8 cellular contexts compared by ENCODE assay signal in the genomic region with DNA sequence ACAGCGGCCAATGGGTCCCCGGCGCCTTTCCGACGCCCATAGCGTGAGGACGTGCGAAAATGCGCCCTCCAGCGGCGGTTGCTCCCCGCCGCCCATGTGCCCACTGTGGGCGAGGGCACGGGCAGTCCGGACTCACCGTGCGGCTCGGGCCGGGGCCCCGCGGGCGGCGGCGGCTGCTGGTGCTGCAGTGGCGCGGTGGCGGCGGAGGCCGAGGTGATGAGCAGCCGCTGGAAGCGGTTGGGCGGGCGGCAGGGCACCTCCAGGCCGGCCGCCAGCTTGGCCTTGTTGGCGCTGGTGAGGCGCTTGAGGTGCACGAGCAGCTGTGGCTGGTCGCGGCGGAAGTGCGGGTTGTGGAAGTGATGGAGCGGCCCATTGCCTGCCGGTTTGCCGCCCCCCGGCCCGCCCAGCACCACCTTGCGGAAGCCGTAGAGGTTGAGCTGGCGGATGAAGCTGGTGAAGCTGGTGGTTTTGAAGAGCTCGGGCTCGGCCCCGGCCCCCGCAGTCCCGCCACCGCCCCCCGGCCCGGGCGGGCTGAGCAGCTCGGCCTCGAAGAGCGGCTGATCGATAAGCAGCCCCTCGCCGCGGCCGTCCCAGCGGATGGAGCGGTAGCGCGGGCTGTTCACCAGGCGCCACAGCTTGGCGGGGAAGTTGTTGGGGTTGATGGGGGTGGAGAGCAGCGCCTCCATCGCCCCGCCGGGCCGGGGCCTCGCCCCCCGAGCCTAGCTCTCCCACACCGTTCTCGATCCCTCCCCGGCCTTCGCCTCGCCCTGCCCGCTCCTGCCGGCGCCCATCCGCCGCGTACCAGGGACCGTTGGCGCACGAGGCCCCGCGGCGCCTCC. TPM values are rescaled to one million over a fixed set of nuclear protein-coding genes. Genes with fewer than 3 reads are reported as not detected.
DNase-seq lines count a peak whose midpoint lies in the region; ATAC-seq, FAIRE-seq and TF ChIP-seq lines count a peak whose summit lies in the region.

A gene with protein sequence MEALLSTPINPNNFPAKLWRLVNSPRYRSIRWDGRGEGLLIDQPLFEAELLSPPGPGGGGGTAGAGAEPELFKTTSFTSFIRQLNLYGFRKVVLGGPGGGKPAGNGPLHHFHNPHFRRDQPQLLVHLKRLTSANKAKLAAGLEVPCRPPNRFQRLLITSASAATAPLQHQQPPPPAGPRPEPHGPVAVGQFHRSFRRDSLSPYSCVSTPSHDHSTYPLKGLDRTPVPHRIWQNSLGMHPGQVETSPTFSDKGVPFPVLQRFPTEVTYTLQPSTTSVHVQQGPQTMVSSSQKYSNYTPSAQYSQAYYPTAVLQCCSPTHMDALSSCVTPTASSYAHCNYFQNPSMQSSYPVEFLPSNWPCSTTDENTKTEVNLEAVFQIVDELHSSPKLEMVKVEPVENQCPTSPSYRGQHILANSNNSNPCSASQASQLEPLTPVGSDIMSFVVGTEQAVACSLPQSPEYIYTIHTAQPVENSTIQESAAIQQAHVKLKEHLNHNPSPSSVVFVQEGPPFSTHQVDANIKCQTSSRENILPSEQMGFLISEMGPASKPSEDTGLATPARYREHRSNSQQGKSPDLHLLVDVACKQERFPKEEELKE (minus strand): TSS at position 820 of the 839 bp plus-strand sequence. CDS start 134 bp downstream, at position 686.

- no peak for FAIRE-seq in HTR-8/SVneo (lab: Jason Lieb, UNC)

- peak; percentile 77 for DNase-seq in activated CD8-positive, alpha-beta memory T cell treated with anti-CD3 and anti-CD28 coated beads, Interleukin-2, amount 10 ng/mL, durations not matched to agents 7 days and 5 days
- DNase-seq in foreskin keratinocyte (no peak), hepatocyte (ENCODE audit: low spot score) (no peak), DMS79 treated with DMSO at 0.1 percent for 48 hours (lab: John Stamatoyannopoulos, UW) (no peak), HTR-8/SVneo (ENCODE audit: insufficient read length, low spot score) (no peak)
- DNase-seq in stimulated activated CD4-positive, alpha-beta T cell treated with anti-CD3 and anti-CD28 coated beads, TNF-alpha, amount 100 ng/mL, for 48 hours (ENCODE audit: low read depth in 3 of 3), result peak; percentile 48 to 65 (median 50)

- H3K27me3 ChIP-seq in foreskin keratinocyte, result peaks cover 7% of the 10 kb centered on the region
- no peaks in the 10 kb centered on the region for H3K27me3 ChIP-seq in hepatocyte

- no peak within 1 kb of the TSS for H3K27ac ChIP-seq in foreskin keratinocyte
- no peak within 1 kb of the TSS for H3K27ac ChIP-seq in hepatocyte

- H2AFZ ChIP-seq in hepatocyte, result no peak within 1 kb of the TSS

- CTCF ChIA-PET in activated CD8-positive, alpha-beta memory T cell treated with anti-CD3 and anti-CD28 coated beads, Interleukin-2, amount 10 ng/mL, durations not matched to agents 7 days and 5 days (lab: Charles Lee), result interaction anchor here (0.6 to 1.2 kb wide), 17 partner anchors 8 to 288 kb away, joined by 3 to 11 read pairs (median 3); a partner anchor contains a TSS

- no peaks in the 10 kb centered on the region for H3K9me3 ChIP-seq in hepatocyte (ENCODE audit: low read depth)

- ATAC-seq in activated CD8-positive, alpha-beta memory T cell treated with anti-CD3 and anti-CD28 coated beads, Interleukin-2, amount 10 ng/mL, durations not matched to agents 7 days and 5 days, result peak; percentile 82
- ATAC-seq in foreskin keratinocyte, result peak; percentile 73
- no peak for ATAC-seq in HG03280 (IDR thresholded peaks at IDR 0.05; ENCODE audit: unreplicated experiment)

- no peaks in the 10 kb centered on the region for H3K9me2 ChIP-seq in hepatocyte (replicated peaks; ENCODE audit: insufficient read depth)

- no peak within 1 kb of the TSS for H3K4me2 ChIP-seq in hepatocyte

- H3K36me3 Mint-ChIP-seq in activated CD8-positive, alpha-beta memory T cell treated with anti-CD3 and anti-CD28 coated beads, Interleukin-2, amount 10 ng/mL, durations not matched to agents 7 days and 5 days, result peaks cover 31% of the 10 kb centered on the region

- H3K4me1 Mint-ChIP-seq in activated CD8-positive, alpha-beta memory T cell treated with anti-CD3 and anti-CD28 coated beads, Interleukin-2, amount 10 ng/mL, durations not matched to agents 7 days and 5 days, result peaks cover 13% of the 10 kb centered on the region

- peak within 1 kb of the TSS; percentile 36 for H3K27ac Mint-ChIP-seq in activated CD8-positive, alpha-beta memory T cell treated with anti-CD3 and anti-CD28 coated beads, Interleukin-2, amount 10 ng/mL, durations not matched to agents 7 days and 5 days

- TF ChIP-seq POLR2A in GM19193 (IDR thresholded peaks at IDR 0.05; ENCODE audit: extremely low read depth, insufficient read depth, insufficient read length), result peak; percentile 54

- H3K79me2 ChIP-seq in hepatocyte, result no peaks in the 10 kb centered on the region

- TF ChIP-seq CTCF in foreskin keratinocyte (conservative IDR thresholded peaks at IDR 0.05) (peak; percentile 63), hepatocyte (IDR thresholded peaks at IDR 0.05; ENCODE audit: poor library complexity) (no peak)

- WGBS in hepatocyte (ENCODE audit: low lambda C conversion rate, missing lambda C conversion rate), result 87% methylated on average over 49 of the region's 98 CpGs

- no peaks in the 10 kb centered on the region for H3K36me3 ChIP-seq in hepatocyte (replicated peaks; ENCODE audit: insufficient read depth, low read depth)

- no peaks in the 10 kb centered on the region for H3K9me3 Mint-ChIP-seq in activated CD8-positive, alpha-beta memory T cell treated with anti-CD3 and anti-CD28 coated beads, Interleukin-2, amount 10 ng/mL, durations not matched to agents 7 days and 5 days (ENCODE audit: low read depth)

- H4K20me1 ChIP-seq in hepatocyte (ENCODE audit: insufficient read depth, poor library complexity, severe bottlenecking), result no peaks in the 10 kb centered on the region

- H3K4me3 Mint-ChIP-seq in activated CD8-positive, alpha-beta memory T cell treated with anti-CD3 and anti-CD28 coated beads, Interleukin-2, amount 10 ng/mL, durations not matched to agents 7 days and 5 days, result peak within 1 kb of the TSS; percentile 33

- H3K27me3 Mint-ChIP-seq in activated CD8-positive, alpha-beta memory T cell treated with anti-CD3 and anti-CD28 coated beads, Interleukin-2, amount 10 ng/mL, durations not matched to agents 7 days and 5 days, result no peaks in the 10 kb centered on the region

- no peak within 1 kb of the TSS for H3K4me3 ChIP-seq in hepatocyte

- H3K4me1 ChIP-seq in foreskin keratinocyte, result no peaks in the 10 kb centered on the region
- peaks cover 5% of the 10 kb centered on the region for H3K4me1 ChIP-seq in hepatocyte (ENCODE audit: insufficient read depth)

RNA-seq across cellular contexts. Expression of the gene that starts here (rescaled TPM):
- total RNA-seq in activated CD8-positive, alpha-beta memory T cell treated with anti-CD3 and anti-CD28 coated beads, Interleukin-2, amount 10 ng/mL, durations not matched to agents 7 days and 5 days, result under 1 TPM; 0.41 to 0.61 TPM
- total RNA-seq in foreskin keratinocyte, result not detected in 2 replicates
- 0.01 TPM in 2 replicates for polyA plus RNA-seq in foreskin keratinocyte
- total RNA-seq in hepatocyte, result 0.03 TPM in 1 of 2 replicates, not detected in the other
- not detected in 2 replicates for polyA plus RNA-seq in hepatocyte

Comparison
In these comparisons a context has a peak if more than half of its experiments do, and no peak if none do; other contexts are left out.
1. Peak in DNase-seq and ATAC-seq in activated CD8-positive, alpha-beta memory T cell treated with anti-CD3 and anti-CD28 coated beads, Interleukin-2, amount 10 ng/mL, durations not matched to agents 7 days and 5 days; RNA of the gene not detected or under 1 TPM.
2. Peak in ATAC-seq in foreskin keratinocyte; RNA of the gene not detected or under 1 TPM.
3. DNase-seq: peak in stimulated activated CD4-positive, alpha-beta T cell treated with anti-CD3 and anti-CD28 coated beads, TNF-alpha, amount 100 ng/mL, for 48 hours (3 of 3); none in foreskin keratinocyte (0 of 2), hepatocyte (single experiment), DMS79 treated with DMSO at 0.1 percent for 48 hours (single experiment) and HTR-8/SVneo (single experiment).